In genomic region chr16:73000020-73000906, GRCh38 we compare ENCODE assay signal across 1 cellular context.
TF ChIP-seq lines count a peak whose summit lies in the region.

No MANE protein-coding gene starts in this region.

TF ChIP-seq in HepG2, 621 proteins besides CTCF, POLR2A, EP300 and RAD21 (continued from another document and continues in another):
- TF ChIP-seq GRHL1 (CRISPR knock-in tag; conservative IDR thresholded peaks at IDR 0.05) (no peak), MIER2 (CRISPR knock-in tag; IDR thresholded peaks at IDR 0.05) (peak; percentile 76; the same call in 1 of the 2 replicates), PBX3 (CRISPR knock-in tag; IDR thresholded peaks at IDR 0.05; ENCODE audit: borderline replicate concordance) (no peak), MAFK (conservative IDR thresholded peaks at IDR 0.05 in 1 of 2, IDR thresholded peaks at IDR 0.05 in 1 of 2; ENCODE audit: low read length in 2 of 2) (no peak), ZNF772 (CRISPR knock-in tag; IDR thresholded peaks at IDR 0.05) (no peak; the same call in 1 of the 2 replicates), FOXO4 (CRISPR knock-in tag; conservative IDR thresholded peaks at IDR 0.05) (no peak), ZBTB10 (CRISPR knock-in tag; IDR thresholded peaks at IDR 0.05; ENCODE audit: borderline replicate concordance) (no peak; the same call in 1 of the 2 replicates), PAWR (CRISPR knock-in tag; IDR thresholded peaks at IDR 0.05; ENCODE audit: borderline replicate concordance) (0 out of 2 replicates have a peak, but pooled peaks have one; percentile 13), ZFP91 (CRISPR knock-in tag; IDR thresholded peaks at IDR 0.05; ENCODE audit: borderline replicate concordance) (no peak), ZNF10 (CRISPR knock-in tag; IDR thresholded peaks at IDR 0.05; ENCODE audit: borderline replicate concordance, low read depth) (no peak), HNRNPLL (IDR thresholded peaks at IDR 0.05; ENCODE audit: low read depth, low read length, poor library complexity, severe bottlenecking) (no peak), ZNF234 (CRISPR knock-in tag; conservative IDR thresholded peaks at IDR 0.05) (no peak), RBM22 (optimal IDR thresholded peaks at IDR 0.05; ENCODE audit: low read length) (no peak), ZBTB39 (CRISPR knock-in tag; IDR thresholded peaks at IDR 0.05) (0 out of 2 replicates have a peak, but pooled peaks have one; percentile 31), MYC (CRISPR knock-in tag; IDR thresholded peaks at IDR 0.05; ENCODE audit: borderline replicate concordance) (peak; percentile 67; the same call in 1 of the 2 replicates), FOXP4 (CRISPR knock-in tag; IDR thresholded peaks at IDR 0.05) (peak; percentile 69), PRMT3 (CRISPR knock-in tag; IDR thresholded peaks at IDR 0.05; ENCODE audit: borderline replicate concordance, low read depth) (no peak), STAT6 (CRISPR knock-in tag; IDR thresholded peaks at IDR 0.05; ENCODE audit: borderline replicate concordance) (no peak; the same call in 1 of the 2 replicates), JUN (CRISPR knock-in tag; IDR thresholded peaks at IDR 0.05) (no peak), ZBTB43 (CRISPR knock-in tag; conservative IDR thresholded peaks at IDR 0.05) (peak; percentile 67; the same call in 1 of the 2 replicates), ISX (CRISPR knock-in tag; conservative IDR thresholded peaks at IDR 0.05) (no peak), ZNF547 (CRISPR knock-in tag; IDR thresholded peaks at IDR 0.05) (peak; percentile 56; the same call in 1 of the 2 replicates), ZKSCAN5 (CRISPR knock-in tag; IDR thresholded peaks at IDR 0.05) (no peak), ZNF580 (CRISPR knock-in tag; IDR thresholded peaks at IDR 0.05; ENCODE audit: borderline replicate concordance, low read depth) (no peak), IRF2 (CRISPR knock-in tag; IDR thresholded peaks at IDR 0.05) (peak; percentile 75), KDM6A (CRISPR knock-in tag; IDR thresholded peaks at IDR 0.05; ENCODE audit: low read depth) (no peak), PLRG1 (conservative IDR thresholded peaks at IDR 0.05) (no peak), TEAD3 (CRISPR knock-in tag; optimal IDR thresholded peaks at IDR 0.05; ENCODE audit: borderline replicate concordance) (peak; percentile 59), ASH2L (IDR thresholded peaks at IDR 0.05; ENCODE audit: insufficient read length, low read depth, low read length) (peak; percentile 25), ZNF414 (CRISPR knock-in tag; IDR thresholded peaks at IDR 0.05) (0 out of 2 replicates have a peak, but pooled peaks have one; percentile 59), ZNF780A (CRISPR knock-in tag; IDR thresholded peaks at IDR 0.05) (no peak), ZNF501 (CRISPR knock-in tag; IDR thresholded peaks at IDR 0.05) (no peak), MLLT10 (CRISPR knock-in tag; IDR thresholded peaks at IDR 0.05) (no peak), ELF3 (CRISPR knock-in tag; IDR thresholded peaks at IDR 0.05) (peak; percentile 43; the same call in 1 of the 2 replicates), THRA (CRISPR knock-in tag; IDR thresholded peaks at IDR 0.05; ENCODE audit: borderline replicate concordance) (peak; percentile 80; the same call in 1 of the 2 replicates), ZNF816 (CRISPR knock-in tag; IDR thresholded peaks at IDR 0.05; ENCODE audit: borderline replicate concordance) (no peak), ZNF24 (IDR thresholded peaks at IDR 0.05) (no peak), SP5 (CRISPR knock-in tag; IDR thresholded peaks at IDR 0.05; ENCODE audit: borderline replicate concordance, low read depth) (peak; percentile 70; the same call in 1 of the 2 replicates), ZNF652 (CRISPR knock-in tag; IDR thresholded peaks at IDR 0.05; ENCODE audit: borderline replicate concordance, low read depth) (no peak)
